Comparison of ENCODE assay signal across 22 cellular contexts in genomic region chr17:266219-266618, GRCh38.
A peak's percentile ranks its signal among the peaks of the same experiment; 100 is the strongest.
DNase-seq lines count a peak whose midpoint lies in the region; ATAC-seq and TF ChIP-seq lines count a peak whose summit lies in the region.
"Had no signal": no experiment of that assay in that cellular context is flagged by ENCODE, and none has a peak within 500 bp of the region (broad histone marks: within the 10 kb centered on the region; RNA-seq: fewer than 3 reads in every experiment).

No MANE protein-coding gene starts in this region.

- no peak overlapping the region for H3K9ac ChIP-seq in rectal smooth muscle tissue (ENCODE audit: low read length)

- ATAC-seq in heart left ventricle (no peak), Right ventricle myocardium inferior (no peak), GM21515 (IDR thresholded peaks at IDR 0.05; ENCODE audit: unreplicated experiment) (no peak)
- ATAC-seq: activated naive CD8-positive, alpha-beta T cell treated with anti-CD3 and anti-CD28 coated beads, Interleukin-2, amount 50 U/mL, for 24 hours; foreskin keratinocyte; natural killer cell had no signal

- H3K4me3 ChIP-seq in heart left ventricle (no peak overlapping the region), left ventricle myocardium inferior (no peak overlapping the region), rectal smooth muscle tissue (ENCODE audit: low read length) (no peak overlapping the region), OCI-LY7 (ENCODE audit: low read depth, low read length, poor library complexity, severe bottlenecking) (no peak overlapping the region)
- H3K4me3 ChIP-seq: smooth muscle cell, vagina had no signal

- H3K27ac ChIP-seq in heart left ventricle (peak overlapping the region; percentile 29 to 95 (median 79)), left ventricle myocardium inferior (replicated peaks) (peak overlapping the region; percentile 81), rectal smooth muscle tissue (ENCODE audit: low read depth, low read length) (peak overlapping the region; percentile 4), OCI-LY7 (ENCODE audit: low read depth, low read length, poor library complexity, severe bottlenecking) (no peak overlapping the region)
- H3K27ac ChIP-seq: epithelial cell of prostate, foreskin keratinocyte, vagina had no signal

- H3K4me1 ChIP-seq in heart left ventricle, result peaks cover 0 to 36% (median 20%) of the 10 kb centered on the region in 12 donors
- H3K4me1 ChIP-seq in left ventricle myocardium inferior, result peaks cover 36% of the 10 kb centered on the region
- H3K4me1 ChIP-seq in rectal smooth muscle tissue (ENCODE audit: control insufficient read depth, insufficient read depth, low read length), result no peaks in the 10 kb centered on the region
- no peaks in the 10 kb centered on the region for H3K4me1 ChIP-seq in OCI-LY7 (ENCODE audit: insufficient read depth, low read length, poor library complexity, severe bottlenecking)
- H3K4me1 ChIP-seq: breast epithelium, foreskin keratinocyte, vagina had no signal

- BruUV-seq in OCI-LY7 (replicated peaks; lab: Mats Ljungman, UMichigan), result no TSS peak

- no peak overlapping the region for H2AFZ ChIP-seq in OCI-LY7 (ENCODE audit: low read length)

- no peaks in the 10 kb centered on the region for H3K9me3 ChIP-seq in heart left ventricle
- peaks cover 10% of the 10 kb centered on the region for H3K9me3 ChIP-seq in left ventricle myocardium inferior (replicated peaks)
- H3K9me3 ChIP-seq in OCI-LY7 (ENCODE audit: low read length), result no peaks in the 10 kb centered on the region
- H3K9me3 ChIP-seq: breast epithelium, vagina had no signal

- TF ChIP-seq CTCF in heart left ventricle (IDR thresholded peaks at IDR 0.05) (no peak), left ventricle myocardium inferior (IDR thresholded peaks at IDR 0.05; ENCODE audit: borderline replicate concordance) (no peak), OCI-LY7 (conservative IDR thresholded peaks at IDR 0.05; ENCODE audit: low read length) (no peak)

- H3K27me3 ChIP-seq in heart left ventricle (no peaks in the 10 kb centered on the region), left ventricle myocardium inferior (ENCODE audit: low read depth) (peaks cover 5% of the 10 kb centered on the region), rectal smooth muscle tissue (ENCODE audit: control insufficient read depth, insufficient read depth, low read length) (no peaks in the 10 kb centered on the region)
- H3K27me3 ChIP-seq: breast epithelium, foreskin keratinocyte, vagina had no signal

- H3K79me2 ChIP-seq in OCI-LY7 (ENCODE audit: insufficient read depth, low read depth, low read length), result no peaks in the 10 kb centered on the region

- intact Hi-C loops in heart left ventricle (cut with DNase I), result loop anchor here in 2 of 10 donors (5.0 kb wide), 2 partner anchors 36 to 66 kb away; no protein-coding TSS in a partner anchor
- intact Hi-C loops in Right ventricle myocardium inferior (cut with DNase I), result no loop called here
- intact Hi-C loops in left ventricle myocardium inferior (cut with micrococcal nuclease), result no loop called here
- intact Hi-C loops in OCI-LY7 (cut with micrococcal nuclease; ENCODE audit: unreplicated experiment), result no loop called here

- POLR2A ChIA-PET in OCI-LY7 (lab: Charles Lee), result no interaction called here

- CTCF ChIA-PET in OCI-LY7 (lab: Charles Lee; ENCODE audit: unreplicated experiment), result no interaction called here

- H3K9me2 ChIP-seq in OCI-LY7 (ENCODE audit: insufficient read depth, low read length), result no peaks in the 10 kb centered on the region

- 72 to 83% (median 83%) methylated on average over 5 to 6 of the region's 6 CpGs for WGBS in heart left ventricle, 4 donors

- H3K4me2 ChIP-seq in OCI-LY7 (ENCODE audit: low read length), result no peak overlapping the region
- H3K4me2 ChIP-seq: smooth muscle cell had no signal

- H3K36me3 ChIP-seq in heart left ventricle (peaks cover 0 to 4% (median 0%) of the 10 kb centered on the region in 9 donors), left ventricle myocardium inferior (no peaks in the 10 kb centered on the region), rectal smooth muscle tissue (ENCODE audit: control insufficient read depth, insufficient read depth, low read length) (no peaks in the 10 kb centered on the region), OCI-LY7 (ENCODE audit: insufficient read depth, low read length) (no peaks in the 10 kb centered on the region)
- H3K36me3 ChIP-seq: breast epithelium, vagina had no signal

- no peaks in the 10 kb centered on the region for H4K20me1 ChIP-seq in OCI-LY7 (ENCODE audit: insufficient read depth, low read length)

- DNase-seq in heart left ventricle (peak in 3 of 5 donors; percentile 2 to 15 (median 8)), Right ventricle myocardium inferior (ENCODE audit: missing footprints) (no peak), left ventricle myocardium inferior (no peak), NCI-H1436 treated with DMSO at 0.1 percent for 48 hours (lab: John Stamatoyannopoulos, UW) (no peak), OCI-LY7 (ENCODE audit: low spot score) (no peak)
- no peak for DNase-seq in effector CD4-positive, alpha-beta T cell
- DNase-seq: activated naive CD8-positive, alpha-beta T cell treated with anti-CD3 and anti-CD28 coated beads, Interleukin-2, amount 50 U/mL, for 24 hours; Calu3; foreskin keratinocyte; KG1; mesenchymal stem cell; natural killer cell; NCI-H1048; NCI-H2029 treated with DMSO at 0.1 percent for 48 hours; NCI-H446 treated with DMSO at 0.1 percent for 48 hours; stimulated activated CD4-positive, alpha-beta T cell treated with anti-CD3 and anti-CD28 coated beads, Interleukin-4, amount 100 ng/mL, for 1 hour had no signal

- TF ChIP-seq POLR2A in heart left ventricle (IDR thresholded peaks at IDR 0.05), result no peak

Comparison
In these comparisons a context has a peak if more than half of its experiments do, and no peak if none do; other contexts are left out.
1. DNase-seq: peak in heart left ventricle (3 of 5); none in Right ventricle myocardium inferior (single experiment), left ventricle myocardium inferior (single experiment), effector CD4-positive, alpha-beta T cell (single experiment), NCI-H1436 treated with DMSO at 0.1 percent for 48 hours (single experiment) and OCI-LY7 (single experiment).